In the genomic region with DNA sequence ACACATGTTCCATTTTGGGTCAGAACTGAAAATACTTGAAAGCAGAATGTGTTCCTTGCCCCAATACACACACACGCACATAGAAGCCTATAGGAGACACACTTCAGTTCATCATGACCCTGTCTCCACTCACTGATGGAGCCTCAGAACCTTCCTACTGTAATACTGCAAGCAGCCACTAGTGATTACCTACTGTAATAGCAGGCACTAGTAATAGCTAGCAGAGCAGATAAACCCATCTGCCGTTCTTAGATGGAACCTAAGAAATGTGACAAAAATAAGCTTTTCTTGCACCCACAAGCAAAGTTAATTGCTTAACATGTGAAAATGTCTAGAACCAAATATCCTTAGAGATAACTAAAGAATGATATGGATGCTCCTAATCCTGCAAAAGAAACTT, we compare ENCODE assay signal across 11 cellular contexts. TPM values are rescaled to one million over a fixed set of nuclear protein-coding genes. Genes with fewer than 3 reads are reported as not detected.
DNase-seq lines count a peak whose midpoint lies in the region; ATAC-seq and TF ChIP-seq lines count a peak whose summit lies in the region.
"Had no signal": no experiment of that assay in that cellular context is flagged by ENCODE, and none has a peak within 500 bp of the region (broad histone marks: within the 10 kb centered on the region; RNA-seq: fewer than 3 reads in every experiment).

No MANE protein-coding gene starts in this region.

- POLR2A ChIA-PET in HEK293T (lab: Yijun Ruan, JAX) = no interaction called here

- peak; percentile 16 for DNase-seq in HEK293T (ENCODE audit: extremely low spot score)
- DNase-seq in HT-29 (ENCODE audit: low spot score) = peak; percentile 7
- peak; percentile 9 for DNase-seq in iPS DF 19.7 (ENCODE audit: low read depth, low spot score)
- no peak for DNase-seq in caudate nucleus (lab: John Stamatoyannopoulos, UW)
- no peak for DNase-seq in erythroblast (lab: John Stamatoyannopoulos, UW)
- DNase-seq in kidney tubule cell (ENCODE audit: low spot score) = no peak
- DNase-seq: NCI-H774 had no signal

- CTCF ChIA-PET in HEK293T (lab: Yijun Ruan, JAX) = interaction anchor here (0.6 to 0.9 kb wide), 2 partner anchors 27 to 53 kb away, joined by 3 to 5 read pairs; no protein-coding TSS in a partner anchor

- ATAC-seq in GM18868 (IDR thresholded peaks at IDR 0.05; ENCODE audit: unreplicated experiment) = peak; percentile 97
- ATAC-seq in esophagus mucosa = no peak

- TF ChIP-seq POLR2A in erythroblast (IDR thresholded peaks at IDR 0.05; ENCODE audit: low read length) = no peak

- no peak overlapping the region for H3K27ac ChIP-seq in caudate nucleus (ENCODE audit: low read depth, low read length)
- H3K27ac ChIP-seq: VCaP had no signal

TF ChIP-seq in HEK293T, 16 proteins besides CTCF, POLR2A, EP300 and RAD21:
- TF ChIP-seq FOXK2 (IDR thresholded peaks at IDR 0.05) = no peak
- TF ChIP-seq ELF4 (IDR thresholded peaks at IDR 0.05) = no peak
- no peak for TF ChIP-seq ZNF384 (IDR thresholded peaks at IDR 0.05)

RNA-seq across cellular contexts. Expression of a gene that starts 13.6 kb away (rescaled TPM):
- not detected in 2 replicates for total RNA-seq in HT-29 (2014; rRNA removed; shearing (Covaris generic))
- not detected for total RNA-seq in esophagus mucosa
- total RNA-seq: frontal cortex had no signal

RNA-seq across cellular contexts. Expression of a gene that starts 60.0 kb away (rescaled TPM):
- not detected in 2 replicates for total RNA-seq in HT-29 (2014; rRNA removed; shearing (Covaris generic))
- total RNA-seq in esophagus mucosa = not detected
- total RNA-seq: frontal cortex had no signal

Comparison
In these comparisons a context has a peak if more than half of its experiments do, and no peak if none do; other contexts are left out.
1. DNase-seq: peak in HEK293T (single experiment), HT-29 (single experiment) and iPS DF 19.7 (single experiment); none in caudate nucleus (0 of 61), erythroblast (0 of 2) and kidney tubule cell (single experiment).